8 cellular contexts compared by ENCODE assay signal in the genomic region with DNA sequence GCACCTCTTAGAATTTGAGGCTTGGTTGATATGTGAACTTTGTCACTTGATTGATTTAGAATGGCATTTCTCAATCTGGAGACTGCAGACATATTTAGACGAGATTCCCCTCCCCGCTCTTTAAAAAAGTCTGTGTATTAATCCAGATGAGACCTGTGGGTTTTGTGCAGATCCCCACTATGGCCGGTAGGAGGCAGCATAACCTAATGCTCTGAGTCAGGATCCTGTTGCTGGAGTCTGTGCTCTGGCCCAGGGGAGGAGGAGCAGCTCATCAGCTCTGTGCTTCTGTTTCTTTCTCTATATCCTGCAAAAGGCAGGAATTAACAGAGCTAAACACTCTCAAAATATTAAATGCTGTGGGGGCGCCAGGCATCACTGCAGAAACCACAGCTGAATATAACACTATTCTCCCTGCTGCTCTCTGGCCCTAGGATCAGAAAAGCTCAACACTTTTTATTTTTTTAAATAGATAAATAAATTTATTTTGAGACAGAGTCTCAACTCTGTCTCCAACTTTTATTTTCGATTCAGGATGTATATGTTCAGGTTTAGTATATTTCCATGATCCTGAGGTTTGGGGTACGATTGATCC. TPM values are rescaled to one million over a fixed set of nuclear protein-coding genes. Genes with fewer than 3 reads are reported as not detected.
DNase-seq lines count a peak whose midpoint lies in the region; ATAC-seq and TF ChIP-seq lines count a peak whose summit lies in the region.

No MANE protein-coding gene starts in this region.

- WGBS in aorta, 2 donors, result 24 to 30% methylated on average over 6 of the region's 6 CpGs

- H3K4me3 ChIP-seq in aorta (ENCODE audit: low read length in 2 of 2), result no peak overlapping the region

- H3K27ac Mint-ChIP-seq in activated T-helper 2 cell treated with anti-CD3 and anti-CD28 coated beads, Interferon-gamma antibody, Interleukin-2, Interleukin-4, amounts not matched to agents 10 μg/mL and 5 μg/mL and 100 μg/mL, durations not matched to agents 14 hours and 24 hours and 36 hours, result no peak overlapping the region

- peaks cover 3% of the 10 kb centered on the region for H3K27me3 Mint-ChIP-seq in activated T-helper 2 cell treated with anti-CD3 and anti-CD28 coated beads, Interferon-gamma antibody, Interleukin-2, Interleukin-4, amounts not matched to agents 10 μg/mL and 5 μg/mL and 100 μg/mL, durations not matched to agents 14 hours and 24 hours and 36 hours (ENCODE audit: low read depth)

- H3K4me1 Mint-ChIP-seq in activated T-helper 2 cell treated with anti-CD3 and anti-CD28 coated beads, Interferon-gamma antibody, Interleukin-2, Interleukin-4, amounts not matched to agents 10 μg/mL and 5 μg/mL and 100 μg/mL, durations not matched to agents 14 hours and 24 hours and 36 hours (ENCODE audit: low read depth), result no peaks in the 10 kb centered on the region

- H3K4me1 ChIP-seq in foreskin keratinocyte (no peaks in the 10 kb centered on the region), aorta (ENCODE audit: control insufficient read depth in 1 of 2, insufficient read depth in 2 of 2, low read length in 2 of 2) (no peaks in the 10 kb centered on the region)

- H3K27me3 ChIP-seq in foreskin keratinocyte (peaks cover 8% of the 10 kb centered on the region), aorta (ENCODE audit: control insufficient read depth in 1 of 2, insufficient read depth in 2 of 2, low read length in 1 of 2) (no peaks in the 10 kb centered on the region)

- intact Hi-C loops in activated T-helper 2 cell treated with anti-CD3 and anti-CD28 coated beads, Interferon-gamma antibody, Interleukin-2, Interleukin-4, amounts not matched to agents 10 μg/mL and 5 μg/mL and 100 μg/mL, durations not matched to agents 14 hours and 24 hours and 36 hours (cut with micrococcal nuclease), result loop anchor here (1.0 kb wide), 2 partner anchors 68 to 406 kb away; no protein-coding TSS in a partner anchor
- intact Hi-C loops in aorta (cut with DNase I), result loop anchor here in 1 of 2 donors (2.0 to 5.0 kb wide), 2 partner anchors 70 to 165 kb away; no protein-coding TSS in a partner anchor

- peak; percentile 97 for TF ChIP-seq CTCF in foreskin keratinocyte (conservative IDR thresholded peaks at IDR 0.05)
- TF ChIP-seq CTCF in omental fat pad (IDR thresholded peaks at IDR 0.05), result peak in 1 of 3 donors; percentile 27

- no peaks in the 10 kb centered on the region for H3K36me3 ChIP-seq in aorta (ENCODE audit: control insufficient read depth in 1 of 2, insufficient read depth in 2 of 2, low read length in 1 of 2)

- H3K9me3 Mint-ChIP-seq in activated T-helper 2 cell treated with anti-CD3 and anti-CD28 coated beads, Interferon-gamma antibody, Interleukin-2, Interleukin-4, amounts not matched to agents 10 μg/mL and 5 μg/mL and 100 μg/mL, durations not matched to agents 14 hours and 24 hours and 36 hours, result no peaks in the 10 kb centered on the region

- H3K36me3 Mint-ChIP-seq in activated T-helper 2 cell treated with anti-CD3 and anti-CD28 coated beads, Interferon-gamma antibody, Interleukin-2, Interleukin-4, amounts not matched to agents 10 μg/mL and 5 μg/mL and 100 μg/mL, durations not matched to agents 14 hours and 24 hours and 36 hours (ENCODE audit: low read depth), result no peaks in the 10 kb centered on the region

- ATAC-seq in GM21526 (IDR thresholded peaks at IDR 0.05; ENCODE audit: low FRiP score, unreplicated experiment), result peak; percentile 81
- ATAC-seq in foreskin keratinocyte, result peak; percentile 96
- ATAC-seq in omental fat pad (ENCODE audit: low FRiP score), result peak; percentile 96
- ATAC-seq in aorta (ENCODE audit: low FRiP score), result peak; percentile 87

- H3K9me3 ChIP-seq in aorta (ENCODE audit: control insufficient read depth, low read length), result no peaks in the 10 kb centered on the region

- no peak overlapping the region for H3K4me3 Mint-ChIP-seq in activated T-helper 2 cell treated with anti-CD3 and anti-CD28 coated beads, Interferon-gamma antibody, Interleukin-2, Interleukin-4, amounts not matched to agents 10 μg/mL and 5 μg/mL and 100 μg/mL, durations not matched to agents 14 hours and 24 hours and 36 hours (ENCODE audit: low read depth)

- peak; percentile 89 for DNase-seq in DMS 273 (lab: John Stamatoyannopoulos, UW; ENCODE audit: unreplicated experiment)
- peak; percentile 76 for DNase-seq in LoVo (ENCODE audit: low spot score)
- peak; percentile 78 for DNase-seq in RPMI8226
- DNase-seq in activated T-helper 2 cell treated with anti-CD3 and anti-CD28 coated beads, Interferon-gamma antibody, Interleukin-2, Interleukin-4, amounts not matched to agents 10 μg/mL and 5 μg/mL and 100 μg/mL, durations not matched to agents 14 hours and 24 hours and 36 hours (ENCODE audit: low spot score), result peak; percentile 61
- peak in 1 of 2 donors; percentile 60 for DNase-seq in foreskin keratinocyte
- DNase-seq in omental fat pad (ENCODE audit: low spot score), result no peak
- peak in 1 of 2 donors; percentile 72 for DNase-seq in aorta

- no peak overlapping the region for H3K27ac ChIP-seq in foreskin keratinocyte
- no peak overlapping the region for H3K27ac ChIP-seq in aorta (ENCODE audit: low read depth in 1 of 2, low read length in 2 of 2)

RNA-seq across cellular contexts. Expression of gene SEPHS1, which starts 23.9 kb away (rescaled TPM):
- total RNA-seq in activated T-helper 2 cell treated with anti-CD3 and anti-CD28 coated beads, Interferon-gamma antibody, Interleukin-2, Interleukin-4, amounts not matched to agents 10 μg/mL and 5 μg/mL and 100 μg/mL, durations not matched to agents 14 hours and 24 hours and 36 hours, result 58.8 and 61.9 TPM in 2 replicates
- 37.9 and 46.1 TPM in 2 replicates for total RNA-seq in foreskin keratinocyte
- 35.3 and 42.6 TPM in 2 replicates for polyA plus RNA-seq in foreskin keratinocyte
- 10 to 100 TPM; 28.9 to 41.3 (median 37.9) TPM for total RNA-seq in omental fat pad
- total RNA-seq in aorta, result 10 to 100 TPM; 37.8 to 38.1 TPM
- 10 to 100 TPM; 30.0 to 31.6 TPM for polyA plus RNA-seq in aorta
